ENCODE assay signal across 35 cellular contexts in genomic region chr12:131591136-131591535, GRCh38.
"Had no signal": no experiment of that assay in that cellular context is flagged by ENCODE, and none has a peak within 500 bp of the region (broad histone marks: within the 10 kb centered on the region; RNA-seq: fewer than 3 reads in every experiment).

No MANE protein-coding gene starts in this region.

- DNase-seq: activated CD4-positive, alpha-beta T cell treated with anti-CD3 and anti-CD28 coated beads for 36 hours; activated CD4-positive, alpha-beta T cell treated with anti-CD3 and anti-CD28 coated beads, Interleukin-2, amount 10 ng/mL, durations not matched to agents 7 days and 5 days; activated CD4-positive, alpha-beta T cell treated with anti-CD3 and anti-CD28 coated beads, Interleukin-2, amount 50 U/mL, for 48 hours; activated CD8-positive, alpha-beta T cell treated with anti-CD3 and anti-CD28 coated beads, Interleukin-2, amount 10 ng/mL, durations not matched to agents 7 days and 5 days; activated gamma-delta T cell; activated naive CD4-positive, alpha-beta T cell treated with Interleukin-2 at 50 U/mL for 16 hours; activated naive CD8-positive, alpha-beta T cell treated with anti-CD3 and anti-CD28 coated beads, Interleukin-2, amount 10 ng/mL, durations not matched to agents 7 days and 5 days; activated T-cell treated with anti-CD3 and anti-CD28 coated beads, Interleukin-2, amount 50 U/mL, for 24 hours; amygdala; caudate nucleus; cerebellar nuclear complex; Kasumi-1; KG1; NCI-H1092; NCI-H1417; NCI-H146; NCI-H187; NCI-H2029 treated with DMSO at 0.1 percent for 48 hours; NCI-H2107; NCI-H2171; NCI-H2227 treated with DMSO at 0.1 percent for 48 hours; NCI-H446; NCI-H510A treated with DMSO at 0.1 percent for 48 hours; PC-9; Right ventricle myocardium superior; SW 1271; T-helper 1 cell; T-helper 2 cell; T-helper 9 cell; WERI-Rb-1 had no signal

- H3K4me1 ChIP-seq: ascending aorta had no signal

- H3K27me3 ChIP-seq: ascending aorta had no signal

- H3K4me2 ChIP-seq: PC-9 had no signal

- H3K36me3 Mint-ChIP-seq: activated naive CD4-positive, alpha-beta T cell treated with anti-CD3 and anti-CD28 coated beads, Interleukin-2, amount 50 U/mL, for 24 hours; activated naive CD8-positive, alpha-beta T cell treated with anti-CD3 and anti-CD28 coated beads, Interleukin-2, amount 10 ng/mL, durations not matched to agents 7 days and 5 days had no signal

- H3K4me3 ChIP-seq: ascending aorta, PC-9 had no signal

- H2AFZ ChIP-seq: PC-9 had no signal

- H3K36me3 ChIP-seq: ascending aorta, MG63, WERI-Rb-1 had no signal

- H3K27me3 Mint-ChIP-seq: activated CD4-positive, alpha-beta T cell treated with anti-CD3 and anti-CD28 coated beads for 36 hours; activated CD4-positive, alpha-beta T cell treated with anti-CD3 and anti-CD28 coated beads, Interleukin-2, amount 10 ng/mL, durations not matched to agents 7 days and 5 days; activated naive CD4-positive, alpha-beta T cell treated with anti-CD3 and anti-CD28 coated beads, Interleukin-2, amount 50 U/mL, for 24 hours; activated naive CD8-positive, alpha-beta T cell treated with anti-CD3 and anti-CD28 coated beads, Interleukin-2, amount 10 ng/mL, durations not matched to agents 7 days and 5 days; activated T-cell treated with anti-CD3 and anti-CD28 coated beads, Interleukin-2, amount 50 U/mL, for 24 hours had no signal

- H3K9me3 Mint-ChIP-seq: activated naive CD4-positive, alpha-beta T cell treated with anti-CD3 and anti-CD28 coated beads, Interleukin-2, amount 50 U/mL, for 24 hours; activated T-cell treated with anti-CD3 and anti-CD28 coated beads, Interleukin-2, amount 50 U/mL, for 24 hours had no signal

- H3K27ac ChIP-seq: ascending aorta, PC-9, RWPE1, WERI-Rb-1 had no signal

- ATAC-seq: activated CD4-positive, alpha-beta T cell treated with anti-CD3 and anti-CD28 coated beads for 36 hours; activated CD8-positive, alpha-beta T cell treated with anti-CD3 and anti-CD28 coated beads, Interleukin-2, amount 10 ng/mL, durations not matched to agents 7 days and 5 days had no signal

- H3K4me3 Mint-ChIP-seq: activated CD4-positive, alpha-beta T cell treated with anti-CD3 and anti-CD28 coated beads for 36 hours; activated CD4-positive, alpha-beta T cell treated with anti-CD3 and anti-CD28 coated beads, Interleukin-2, amount 10 ng/mL, durations not matched to agents 7 days and 5 days; activated CD8-positive, alpha-beta T cell treated with anti-CD3 and anti-CD28 coated beads, Interleukin-2, amount 10 ng/mL, durations not matched to agents 7 days and 5 days; activated naive CD4-positive, alpha-beta T cell treated with anti-CD3 and anti-CD28 coated beads, Interleukin-2, amount 50 U/mL, for 24 hours; activated naive CD8-positive, alpha-beta T cell treated with anti-CD3 and anti-CD28 coated beads, Interleukin-2, amount 10 ng/mL, durations not matched to agents 7 days and 5 days; activated T-cell treated with anti-CD3 and anti-CD28 coated beads, Interleukin-2, amount 50 U/mL, for 24 hours had no signal

- H3K27ac Mint-ChIP-seq: activated CD4-positive, alpha-beta T cell treated with anti-CD3 and anti-CD28 coated beads for 36 hours; activated CD4-positive, alpha-beta T cell treated with anti-CD3 and anti-CD28 coated beads, Interleukin-2, amount 10 ng/mL, durations not matched to agents 7 days and 5 days; activated CD8-positive, alpha-beta T cell treated with anti-CD3 and anti-CD28 coated beads, Interleukin-2, amount 10 ng/mL, durations not matched to agents 7 days and 5 days; activated naive CD4-positive, alpha-beta T cell treated with anti-CD3 and anti-CD28 coated beads, Interleukin-2, amount 50 U/mL, for 24 hours; activated naive CD8-positive, alpha-beta T cell treated with anti-CD3 and anti-CD28 coated beads, Interleukin-2, amount 10 ng/mL, durations not matched to agents 7 days and 5 days; activated T-cell treated with anti-CD3 and anti-CD28 coated beads, Interleukin-2, amount 50 U/mL, for 24 hours; activated T-helper 2 cell treated with anti-CD3 and anti-CD28 coated beads, Interferon-gamma antibody, Interleukin-2, Interleukin-4, amounts not matched to agents 10 μg/mL and 5 μg/mL and 100 μg/mL, durations not matched to agents 14 hours and 24 hours and 36 hours had no signal

- H3K9me3 ChIP-seq: ascending aorta, MG63 had no signal
